8 cellular contexts compared by ENCODE assay signal in the genomic region with DNA sequence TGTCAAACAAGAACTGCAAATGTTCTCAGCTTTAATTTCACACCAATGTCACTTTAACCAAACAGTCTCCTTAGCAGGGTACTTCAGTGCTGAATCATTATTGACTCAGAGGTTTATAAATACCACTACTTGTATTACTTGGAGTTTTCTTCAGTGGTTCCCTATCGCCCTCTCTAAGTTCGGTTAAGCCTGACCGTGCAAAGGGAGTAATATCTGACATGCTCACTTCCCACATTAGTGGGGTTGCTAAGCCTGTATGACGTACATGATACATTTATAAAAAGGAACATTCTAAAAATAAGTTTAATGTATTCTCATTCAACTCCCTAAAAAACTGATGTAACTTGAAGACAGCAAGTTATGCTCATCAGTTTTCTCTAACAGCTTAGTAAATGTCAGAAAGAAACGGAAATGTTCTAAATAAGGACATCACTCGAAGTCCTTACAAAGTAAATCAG.
DNase-seq lines count a peak whose midpoint lies in the region; ATAC-seq and TF ChIP-seq lines count a peak whose summit lies in the region.

No MANE protein-coding gene starts in this region.

- CTCF ChIA-PET in A673 (lab: Charles Lee) = interaction anchor here (1.4 kb wide), 1 partner anchor 92 kb away, joined by 6 read pairs; no protein-coding TSS in a partner anchor
- CTCF ChIA-PET in RWPE1 (lab: Yijun Ruan, JAX) = interaction anchor here (0.8 kb wide), 1 partner anchor 751 kb away, joined by 3 read pairs; no protein-coding TSS in a partner anchor

- no peak for TF ChIP-seq CTCF in A673 (conservative IDR thresholded peaks at IDR 0.05; ENCODE audit: low read depth, low read length)
- TF ChIP-seq CTCF in RWPE1 (conservative IDR thresholded peaks at IDR 0.05; ENCODE audit: low read depth) = no peak
- no peak for TF ChIP-seq CTCF in vagina (IDR thresholded peaks at IDR 0.05)

- H3K9me3 ChIP-seq in A673 (ENCODE audit: low read depth, low read length, poor library complexity, severe bottlenecking) = peaks cover 2% of the 10 kb centered on the region
- no peaks in the 10 kb centered on the region for H3K9me3 ChIP-seq in vagina

- H3K4me3 ChIP-seq in A673 (ENCODE audit: low read depth, low read length, poor library complexity, severe bottlenecking) (no peak overlapping the region), vagina (no peak overlapping the region)

- no peak for TF ChIP-seq POLR2A in vagina (IDR thresholded peaks at IDR 0.05)

- H3K27me3 ChIP-seq in A673 (replicated peaks; ENCODE audit: insufficient read depth, low read depth, low read length, poor library complexity) (no peaks in the 10 kb centered on the region), vagina (no peaks in the 10 kb centered on the region)

- peak overlapping the region; percentile 83 for H3K27ac ChIP-seq in A673 (ENCODE audit: low read depth, low read length, poor library complexity, severe bottlenecking)
- no peak overlapping the region for H3K27ac ChIP-seq in RWPE1
- no peak overlapping the region for H3K27ac ChIP-seq in vagina

- BruUV-seq in A673 (replicated peaks; lab: Mats Ljungman, UMichigan) = no TSS peak

- POLR2A ChIA-PET in A673 (lab: Charles Lee; ENCODE audit: low non-redundant PET) (no interaction called here), RWPE1 (lab: Yijun Ruan, JAX; ENCODE audit: low non-redundant PET) (no interaction called here)

- peaks cover 46% of the 10 kb centered on the region for H3K4me1 ChIP-seq in A673 (ENCODE audit: insufficient read depth, low read length, poor library complexity, severe bottlenecking)
- no peaks in the 10 kb centered on the region for H3K4me1 ChIP-seq in vagina

- intact Hi-C loops in A673 (cut with micrococcal nuclease; ENCODE audit: unreplicated experiment) (no loop called here), vagina (cut with DNase I) (no loop called here)

- H3K36me3 ChIP-seq in A673 (ENCODE audit: insufficient read depth, low read length, poor library complexity, severe bottlenecking) (no peaks in the 10 kb centered on the region), vagina (no peaks in the 10 kb centered on the region)

- peak; percentile 77 for DNase-seq in A673 (ENCODE audit: low spot score)
- DNase-seq in RWPE1 (ENCODE audit: low spot score) = peak; percentile 54
- DNase-seq in hepatic stellate cell (ENCODE audit: low spot score) = peak; percentile 63
- no peak for DNase-seq in NCI-H1105 treated with DMSO at 0.1 percent for 48 hours (lab: John Stamatoyannopoulos, UW)
- DNase-seq in 8988T = no peak
- no peak for DNase-seq in vagina (ENCODE audit: extremely low spot score in 2 of 2)

- ATAC-seq in GM18870 (IDR thresholded peaks at IDR 0.05; ENCODE audit: unreplicated experiment) (peak; percentile 99), HG03025 (IDR thresholded peaks at IDR 0.05; ENCODE audit: low FRiP score, unreplicated experiment) (peak; percentile 97)

Comparison
In these comparisons a context has a peak if more than half of its experiments do, and no peak if none do; other contexts are left out.
1. DNase-seq: peak in A673 (single experiment), RWPE1 (single experiment) and hepatic stellate cell (single experiment); none in NCI-H1105 treated with DMSO at 0.1 percent for 48 hours (single experiment), 8988T (single experiment) and vagina (0 of 2).